8 cellular contexts compared by ENCODE assay signal in the genomic region with DNA sequence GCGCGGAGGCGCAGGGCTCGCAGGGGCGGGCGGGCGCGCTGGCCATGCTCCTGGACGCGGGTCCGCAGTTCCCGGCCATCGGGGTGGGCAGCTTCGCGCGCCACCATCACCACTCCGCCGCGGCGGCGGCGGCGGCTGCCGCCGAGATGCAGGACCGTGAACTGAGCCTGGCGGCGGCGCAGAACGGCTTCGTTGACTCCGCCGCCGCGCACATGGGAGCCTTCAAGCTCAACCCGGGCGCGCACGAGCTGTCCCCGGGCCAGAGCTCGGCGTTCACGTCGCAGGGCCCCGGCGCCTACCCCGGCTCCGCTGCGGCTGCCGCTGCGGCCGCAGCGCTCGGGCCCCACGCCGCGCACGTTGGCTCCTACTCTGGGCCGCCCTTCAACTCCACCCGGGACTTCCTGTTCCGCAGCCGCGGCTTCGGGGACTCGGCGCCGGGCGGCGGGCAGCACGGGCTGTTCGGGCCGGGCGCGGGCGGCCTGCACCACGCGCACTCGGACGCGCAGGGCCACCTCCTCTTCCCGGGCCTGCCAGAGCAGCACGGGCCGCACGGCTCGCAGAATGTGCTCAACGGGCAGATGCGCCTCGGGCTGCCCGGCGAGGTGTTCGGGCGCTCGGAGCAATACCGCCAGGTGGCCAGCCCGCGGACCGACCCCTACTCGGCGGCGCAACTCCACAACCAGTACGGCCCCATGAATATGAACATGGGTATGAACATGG. TPM values are rescaled to one million over a fixed set of nuclear protein-coding genes. Genes with fewer than 3 reads are reported as not detected.
DNase-seq lines count a peak whose midpoint lies in the region; ATAC-seq, FAIRE-seq and TF ChIP-seq lines count a peak whose summit lies in the region.

No MANE protein-coding gene starts in this region.

- peaks cover 96% of the 10 kb centered on the region for H3K27me3 Mint-ChIP-seq in activated naive CD4-positive, alpha-beta T cell treated with anti-CD3 and anti-CD28 coated beads, Interleukin-2, amount 10 ng/mL, durations not matched to agents 7 days and 5 days

- H3K9ac ChIP-seq in kidney (ENCODE audit: low read length in 2 of 2): no peak overlapping the region

- H3K4me3 ChIP-seq in kidney (ENCODE audit: low read length in 2 of 2): no peak overlapping the region
- H3K4me3 ChIP-seq in transverse colon: peak overlapping the region in 3 of 4 donors; percentile 32 to 64 (median 40)

- in situ Hi-C loops in transverse colon (cut with MboI; ENCODE audit: low pct_ligation_motif_present in 1 of 4, low pct_unique_long_range_greater_than_20kb in 1 of 4, low sequenced_read_pairs in 3 of 4): no loop called here

- H3K9me3 ChIP-seq in kidney (ENCODE audit: control insufficient read depth in 1 of 2, low read length in 2 of 2) (peaks cover 0 to 2% of the 10 kb centered on the region in 2 donors), transverse colon (no peaks in the 10 kb centered on the region)

- WGBS in transverse colon (ENCODE audit: low coverage in 1 of 2), 2 donors: no CpG with 5 or more reads among the region's 101 CpGs

- H3K4me3 Mint-ChIP-seq in activated naive CD4-positive, alpha-beta T cell treated with anti-CD3 and anti-CD28 coated beads, Interleukin-2, amount 10 ng/mL, durations not matched to agents 7 days and 5 days: peak overlapping the region; percentile 50

- H3K27ac ChIP-seq in kidney (ENCODE audit: low read depth in 2 of 2, low read length in 2 of 2): no peak overlapping the region
- no peak overlapping the region for H3K27ac ChIP-seq in transverse colon

- TF ChIP-seq POLR2A in transverse colon (IDR thresholded peaks at IDR 0.05): no peak

- H3K4me1 ChIP-seq in kidney (ENCODE audit: control insufficient read depth in 1 of 2, insufficient read depth in 1 of 2, low read depth in 1 of 2, low read length in 2 of 2) (peaks cover 0 to 10% of the 10 kb centered on the region in 2 donors), transverse colon (peaks cover 10 to 59% (median 39%) of the 10 kb centered on the region in 4 donors)

- H3K36me3 ChIP-seq in kidney (ENCODE audit: control insufficient read depth in 1 of 2, insufficient read depth in 2 of 2, low read length in 2 of 2) (no peaks in the 10 kb centered on the region), transverse colon (no peaks in the 10 kb centered on the region)

- H3K4me1 Mint-ChIP-seq in activated naive CD4-positive, alpha-beta T cell treated with anti-CD3 and anti-CD28 coated beads, Interleukin-2, amount 10 ng/mL, durations not matched to agents 7 days and 5 days: peaks cover 38% of the 10 kb centered on the region

- H3K27me3 ChIP-seq in transverse colon: peaks cover 99% of the 10 kb centered on the region

- H3K9me3 Mint-ChIP-seq in activated naive CD4-positive, alpha-beta T cell treated with anti-CD3 and anti-CD28 coated beads, Interleukin-2, amount 10 ng/mL, durations not matched to agents 7 days and 5 days: peaks cover 5% of the 10 kb centered on the region

- peaks cover 13% of the 10 kb centered on the region for H3K36me3 Mint-ChIP-seq in activated naive CD4-positive, alpha-beta T cell treated with anti-CD3 and anti-CD28 coated beads, Interleukin-2, amount 10 ng/mL, durations not matched to agents 7 days and 5 days

- no peak overlapping the region for H3K27ac Mint-ChIP-seq in activated naive CD4-positive, alpha-beta T cell treated with anti-CD3 and anti-CD28 coated beads, Interleukin-2, amount 10 ng/mL, durations not matched to agents 7 days and 5 days

- no peak for ATAC-seq in HG02970 (IDR thresholded peaks at IDR 0.05; ENCODE audit: low FRiP score, unreplicated experiment)

- CTCF ChIA-PET in activated naive CD4-positive, alpha-beta T cell treated with anti-CD3 and anti-CD28 coated beads, Interleukin-2, amount 10 ng/mL, durations not matched to agents 7 days and 5 days (lab: Charles Lee): interaction anchor here (1.3 to 2.8 kb wide), 2 partner anchors 251 to 325 kb away, joined by 3 to 7 read pairs; no protein-coding TSS in a partner anchor

- intact Hi-C loops in kidney (cut with DNase I): no loop called here
- intact Hi-C loops in transverse colon (cut with DNase I; ENCODE audit: low total_unique reads): no loop called here

- no peak for TF ChIP-seq CTCF in kidney (IDR thresholded peaks at IDR 0.05; ENCODE audit: borderline replicate concordance, extremely low read depth, insufficient read depth)
- TF ChIP-seq CTCF in transverse colon (IDR thresholded peaks at IDR 0.05): no peak

- DNase-seq in activated naive CD4-positive, alpha-beta T cell treated with anti-CD3 and anti-CD28 coated beads, Interleukin-2, amount 10 ng/mL, durations not matched to agents 7 days and 5 days: no peak
- no peak for DNase-seq in activated naive CD4-positive, alpha-beta T cell treated with anti-CD3 and anti-CD28 coated beads, Interleukin-2, amount 50 U/mL, for 16 hours
- DNase-seq in activated T-cell treated with anti-CD3 and anti-CD28 coated beads, Interleukin-2, amount 50 U/mL, for 48 hours: peak; percentile 42 to 55
- DNase-seq in kidney (peak; percentile 71), transverse colon (no peak), NCI-H510A treated with DMSO at 0.1 percent for 48 hours (lab: John Stamatoyannopoulos, UW) (no peak), middle frontal gyrus (ENCODE audit: extremely low spot score, low spot score) (no peak)

- no peak for TF ChIP-seq EP300 in transverse colon (IDR thresholded peaks at IDR 0.05; ENCODE audit: low read depth)

- FAIRE-seq in kidney (lab: Jason Lieb, UNC): no peak

RNA-seq across cellular contexts. Expression of a gene that starts 0.6 kb away (rescaled TPM):
- total RNA-seq in kidney (1.4 TPM), transverse colon (not detected)
- polyA plus RNA-seq in kidney (ENCODE audit: insufficient read depth, low read depth, low replicate concordance): 0.13 TPM

RNA-seq across cellular contexts. Expression of a gene that starts 10.6 kb away (rescaled TPM):
- total RNA-seq in kidney (not detected), transverse colon (not detected)
- not detected for polyA plus RNA-seq in kidney (ENCODE audit: insufficient read depth, low read depth, low replicate concordance)

Comparison
In these comparisons a context has a peak if more than half of its experiments do, and no peak if none do; other contexts are left out.
1. DNase-seq: peak in activated T-cell treated with anti-CD3 and anti-CD28 coated beads, Interleukin-2, amount 50 U/mL, for 48 hours (2 of 2) and kidney (single experiment); none in activated naive CD4-positive, alpha-beta T cell treated with anti-CD3 and anti-CD28 coated beads, Interleukin-2, amount 10 ng/mL, durations not matched to agents 7 days and 5 days (single experiment), activated naive CD4-positive, alpha-beta T cell treated with anti-CD3 and anti-CD28 coated beads, Interleukin-2, amount 50 U/mL, for 16 hours (single experiment), transverse colon (single experiment), NCI-H510A treated with DMSO at 0.1 percent for 48 hours (single experiment) and middle frontal gyrus (single experiment).
2. H3K4me3 ChIP-seq: peak in transverse colon (3 of 4); none in kidney (0 of 2).